Comparison of ENCODE assay signal across 16 cellular contexts in genomic region chr1:23481904-23482303, GRCh38. TPM values are rescaled to one million over a fixed set of nuclear protein-coding genes. Genes with fewer than 3 reads are reported as not detected.
DNase-seq lines count a peak whose midpoint lies in the region; ATAC-seq, FAIRE-seq and TF ChIP-seq lines count a peak whose summit lies in the region.
"Had no signal": no experiment of that assay in that cellular context is flagged by ENCODE, and none has a peak within 500 bp of the region (broad histone marks: within the 10 kb centered on the region; RNA-seq: fewer than 3 reads in every experiment).

No MANE protein-coding gene starts in this region.

- peaks cover 12% of the 10 kb centered on the region; the same call in 2 of the 3 replicates for H3K79me2 ChIP-seq in K562 (ENCODE audit: control insufficient read depth, insufficient read depth, low read length)

- no peaks in the 10 kb centered on the region for H3K9me1 ChIP-seq in K562 (ENCODE audit: control insufficient read depth, insufficient read depth, low read length)

- BruUV-seq in K562 (replicated peaks; lab: Mats Ljungman, UMichigan), result no TSS peak

- H3K27ac ChIP-seq in K562 (ENCODE audit: extremely low read depth, low read depth, low read length), result no peak overlapping the region
- H3K27ac ChIP-seq: cardiac muscle cell, HL-60, neutrophil had no signal

- H4K20me1 ChIP-seq in K562 (replicated peaks; ENCODE audit: control insufficient read depth, insufficient read depth, low read length), result no peaks in the 10 kb centered on the region

- intact Hi-C loops in natural killer cell (cut with micrococcal nuclease) (no loop called here), K562 (cut with micrococcal nuclease) (no loop called here)

- 88% methylated on average over 6 of the region's 6 CpGs for WGBS in K562 (ENCODE audit: insufficient coverage, low coverage, missing lambda C conversion rate)

- no peak for TF ChIP-seq POLR2A in K562 (conservative IDR thresholded peaks at IDR 0.05)

- no peaks in the 10 kb centered on the region for H3K9me3 ChIP-seq in K562 (replicated peaks; ENCODE audit: control insufficient read depth, insufficient read depth, low read depth, low read length)
- H3K9me3 ChIP-seq: neutrophil had no signal

- H3K4me3 ChIP-seq in K562, result no peak overlapping the region
- H3K4me3 ChIP-seq: cardiac muscle cell had no signal

- H3K36me3 Mint-ChIP-seq in natural killer cell (no peaks in the 10 kb centered on the region), nephron (ENCODE audit: low read depth) (no peaks in the 10 kb centered on the region)
- H3K36me3 Mint-ChIP-seq in natural killer cell treated with Interleukin-12 subunit alpha and Interleukin-12 subunit beta and Interleukin-15 and Interleukin-18, amount 100 ng/mL, for 72 hours, result no peaks in the 10 kb centered on the region

- H3K27ac Mint-ChIP-seq in natural killer cell (no peak overlapping the region), nephron (peak overlapping the region; percentile 23 to 72 (median 71))
- H3K27ac Mint-ChIP-seq in natural killer cell treated with Interleukin-12 subunit alpha and Interleukin-12 subunit beta and Interleukin-15 and Interleukin-18, amount 100 ng/mL, for 72 hours, result no peak overlapping the region

- DNase-seq in natural killer cell (no peak), K562 (ENCODE audit: extremely low read depth in 1 of 4, low spot score in 3 of 4) (no peak), NCI-H2171 treated with DMSO at 0.1 percent for 48 hours (lab: John Stamatoyannopoulos, UW) (no peak), KG1 (lab: John Stamatoyannopoulos, UW) (no peak)
- no peak for DNase-seq in natural killer cell treated with Interleukin-12 subunit alpha and Interleukin-12 subunit beta and Interleukin-15 and Interleukin-18, amount 100 ng/mL, for 72 hours (ENCODE audit: low spot score)
- DNase-seq in stimulated activated CD4-positive, alpha-beta T cell treated with anti-CD3 and anti-CD28 coated beads, Interleukin-12 subunit alpha, Interleukin-12 subunit beta, amount 100 ng/mL, for 4 hours, result no peak
- DNase-seq: activated CD4-positive, alpha-beta T cell treated with anti-CD3 and anti-CD28 coated beads for 48 hours; activated gamma-delta T cell; GOT3; NCI-H2171; NCI-H69; retina had no signal

- no peak for FAIRE-seq in K562 (lab: Jason Lieb, UNC)

- ATAC-seq in natural killer cell (no peak), K562 (no peak)
- ATAC-seq in natural killer cell treated with Interleukin-12 subunit alpha and Interleukin-12 subunit beta and Interleukin-15 and Interleukin-18, amount 100 ng/mL, for 72 hours, result no peak

- H3K9ac ChIP-seq in K562 (ENCODE audit: insufficient read depth in 1 of 2, low read depth in 2 of 2, low read length in 2 of 2), result no peak overlapping the region

- H3K4me3 Mint-ChIP-seq in natural killer cell, result peak overlapping the region; percentile 28
- no peak overlapping the region for H3K4me3 Mint-ChIP-seq in natural killer cell treated with Interleukin-12 subunit alpha and Interleukin-12 subunit beta and Interleukin-15 and Interleukin-18, amount 100 ng/mL, for 72 hours
- peak overlapping the region; percentile 95 to 100 (median 97) for H3K4me3 Mint-ChIP-seq in nephron

- peaks cover 42 to 46% of the 10 kb centered on the region in 2 experiments for H3K4me1 ChIP-seq in K562 (replicated peaks in 1 of 2; ENCODE audit: control insufficient read depth in 2 of 2, insufficient read depth in 2 of 2, low read length in 2 of 2)

- TF ChIP-seq RAD21 in K562 (CRISPR knock-in tag; conservative IDR thresholded peaks at IDR 0.05 in 1 of 2, IDR thresholded peaks at IDR 0.05 in 1 of 2), result no peak

- H2AFZ ChIP-seq in K562 (ENCODE audit: low read depth, low read length), result no peak overlapping the region

- POLR2A ChIA-PET in K562 (lab: Yijun Ruan, JAX), result interaction anchor here (1.0 to 1.2 kb wide), 2 partner anchors 15 to 21 kb away, joined by 3 to 6 read pairs; no protein-coding TSS in a partner anchor

- H3K27me3 ChIP-seq in K562 (ENCODE audit: control insufficient read depth in 2 of 2, insufficient read depth in 2 of 2, low read length in 2 of 2), result no peaks in the 10 kb centered on the region
- H3K27me3 ChIP-seq: cardiac muscle cell had no signal

- no peak for TF ChIP-seq EP300 in K562 (IDR thresholded peaks at IDR 0.05; ENCODE audit: low read length)

- no peak overlapping the region for H3K4me2 ChIP-seq in K562 (ENCODE audit: insufficient read depth, low read length)

- TF ChIP-seq CTCF in natural killer cell (IDR thresholded peaks at IDR 0.05) (no peak), K562 (IDR thresholded peaks at IDR 0.05 in 2 of 3, conservative IDR thresholded peaks at IDR 0.05 in 1 of 3; ENCODE audit: insufficient read depth in 2 of 3, low read depth in 1 of 3, low read length in 3 of 3) (no peak), nephron (IDR thresholded peaks at IDR 0.05; ENCODE audit: unreplicated experiment in 3 of 3) (no peak)

- peaks cover 13 to 18% of the 10 kb centered on the region in 2 donors for H3K4me1 Mint-ChIP-seq in natural killer cell
- peaks cover 10 to 12% of the 10 kb centered on the region in 2 donors for H3K4me1 Mint-ChIP-seq in natural killer cell treated with Interleukin-12 subunit alpha and Interleukin-12 subunit beta and Interleukin-15 and Interleukin-18, amount 100 ng/mL, for 72 hours (ENCODE audit: low read depth in 2 of 2)
- H3K4me1 Mint-ChIP-seq in nephron, result peaks cover 43% of the 10 kb centered on the region

- peaks cover 16 to 28% of the 10 kb centered on the region in 2 donors for H3K27me3 Mint-ChIP-seq in natural killer cell (ENCODE audit: low read depth in 2 of 2)
- H3K27me3 Mint-ChIP-seq in natural killer cell treated with Interleukin-12 subunit alpha and Interleukin-12 subunit beta and Interleukin-15 and Interleukin-18, amount 100 ng/mL, for 72 hours, result peaks cover 24 to 29% of the 10 kb centered on the region in 2 donors
- H3K27me3 Mint-ChIP-seq in nephron (ENCODE audit: low read depth), result peaks cover 5% of the 10 kb centered on the region

- no peaks in the 10 kb centered on the region for H3K9me3 Mint-ChIP-seq in natural killer cell
- no peaks in the 10 kb centered on the region for H3K9me3 Mint-ChIP-seq in natural killer cell treated with Interleukin-12 subunit alpha and Interleukin-12 subunit beta and Interleukin-15 and Interleukin-18, amount 100 ng/mL, for 72 hours
- no peaks in the 10 kb centered on the region for H3K9me3 Mint-ChIP-seq in nephron

- CTCF ChIA-PET in K562 (lab: Yijun Ruan, JAX; ENCODE audit: low intra/inter-chr PET ratio), result no interaction called here

- in situ Hi-C loops in K562 (cut with MboI), result no loop called here

- H3K36me3 ChIP-seq in K562 (ENCODE audit: control insufficient read depth, insufficient read depth, low read length), result peaks cover 5% of the 10 kb centered on the region; the same call in 1 of the 3 replicates
- H3K36me3 ChIP-seq: cardiac muscle cell, neutrophil had no signal

RNA-seq across cellular contexts. Expression of gene ASAP3, which starts 2.1 kb away (rescaled TPM):
- total RNA-seq in natural killer cell, result under 1 TPM; 0.25 to 0.70 (median 0.59) TPM
- not detected for total RNA-seq in natural killer cell treated with Interleukin-12 subunit alpha and Interleukin-12 subunit beta and Interleukin-15 and Interleukin-18, amount 100 ng/mL, for 72 hours
- total RNA-seq in K562 (2011; cell fraction: chromatin; rRNA removed; ENCODE audit: low replicate concordance), result 34.4 and 65.3 TPM in 2 replicates
- total RNA-seq in K562 (2011; cell fraction: nucleolus; rRNA removed), result 32.2 and 34.5 TPM in 2 replicates
- total RNA-seq in K562 (2011; cell fraction: nucleoplasm; rRNA removed), result 33.9 and 40.0 TPM in 2 replicates
- total RNA-seq in K562 (2014; rRNA removed), result 19.0 and 23.0 TPM in 2 replicates
- 14.3 and 14.8 TPM in 2 replicates for total RNA-seq in K562 (2014; rRNA removed; fragmentation: Illumina TruSeq; extraction: Trizol)
- total RNA-seq in K562 (2015; rRNA removed; fragmentation: Illumina TruSeq; extraction: Trizol), result 15.7 and 17.4 TPM in 2 replicates
- 27.6 and 31.2 TPM in 2 replicates for total RNA-seq in K562 (2021)
- 16.1 and 25.4 TPM in 2 replicates for polyA plus RNA-seq in K562 (2011; rRNA removed)
- polyA plus RNA-seq in K562 (2011; cell fraction: cytosol; rRNA removed), result 17.1 and 17.2 TPM in 2 replicates
- polyA plus RNA-seq in K562 (2011; cell fraction: nucleus; rRNA removed), result 63.8 and 76.4 TPM in 2 replicates
- 17.6 and 38.9 TPM in 2 replicates for polyA plus RNA-seq in K562 (2012)
- polyA plus RNA-seq in K562 (2014; fragmentation: Illumina TruSeq; extraction: Trizol), result 21.3 and 22.3 TPM in 2 replicates
- 1 to 10 TPM; 1.7 to 2.8 TPM for polyA plus RNA-seq in K562 (2014; fragmentation: Nextera tagmentation; extraction: Ambion mirVana)
- polyA plus RNA-seq in K562 (2014; rRNA removed), result 17.9 and 20.3 TPM in 2 replicates
- polyA minus RNA-seq in K562 (2011; rRNA and poly(A)+ RNA removed), result 16.7 and 24.0 TPM in 2 replicates
- polyA minus RNA-seq in K562 (2011; cell fraction: cytosol; rRNA and poly(A)+ RNA removed), result 15.0 TPM in 2 replicates
- polyA minus RNA-seq in K562 (2011; cell fraction: nucleus; rRNA and poly(A)+ RNA removed), result 10.9 and 21.7 TPM in 2 replicates

RNA-seq across cellular contexts. Expression of gene E2F2, which starts 49.1 kb away (rescaled TPM):
- total RNA-seq in natural killer cell, result 1 to 10 TPM; 2.1 to 3.9 (median 3.2) TPM
- total RNA-seq in natural killer cell treated with Interleukin-12 subunit alpha and Interleukin-12 subunit beta and Interleukin-15 and Interleukin-18, amount 100 ng/mL, for 72 hours, result 10 to 100 TPM; 10.7 to 15.5 TPM
- total RNA-seq in K562 (2011; cell fraction: chromatin; rRNA removed; ENCODE audit: low replicate concordance), result 29.6 and 39.0 TPM in 2 replicates
- total RNA-seq in K562 (2011; cell fraction: nucleolus; rRNA removed), result 13.2 and 15.8 TPM in 2 replicates
- 21.7 and 23.2 TPM in 2 replicates for total RNA-seq in K562 (2011; cell fraction: nucleoplasm; rRNA removed)
- total RNA-seq in K562 (2014; rRNA removed), result 14.9 and 19.9 TPM in 2 replicates
- total RNA-seq in K562 (2014; rRNA removed; fragmentation: Illumina TruSeq; extraction: Trizol), result 11.0 and 11.4 TPM in 2 replicates
- total RNA-seq in K562 (2015; rRNA removed; fragmentation: Illumina TruSeq; extraction: Trizol), result 11.7 and 12.0 TPM in 2 replicates
- total RNA-seq in K562 (2021), result 22.5 and 25.3 TPM in 2 replicates
- polyA plus RNA-seq in K562 (2011; rRNA removed), result 3.1 and 4.2 TPM in 2 replicates
- 3.0 and 3.9 TPM in 2 replicates for polyA plus RNA-seq in K562 (2011; cell fraction: cytosol; rRNA removed)
- polyA plus RNA-seq in K562 (2011; cell fraction: nucleus; rRNA removed), result 8.1 and 9.2 TPM in 2 replicates
- polyA plus RNA-seq in K562 (2012), result 9.2 and 10.2 TPM in 2 replicates
- polyA plus RNA-seq in K562 (2014; fragmentation: Illumina TruSeq; extraction: Trizol), result 14.3 and 16.1 TPM in 2 replicates
- polyA plus RNA-seq in K562 (2014; fragmentation: Nextera tagmentation; extraction: Ambion mirVana), result 1 to 10 TPM; 3.8 to 4.0 TPM
- polyA plus RNA-seq in K562 (2014; rRNA removed), result 10.1 and 10.3 TPM in 2 replicates
- polyA minus RNA-seq in K562 (2011; rRNA and poly(A)+ RNA removed), result 3.5 and 4.7 TPM in 2 replicates
- polyA minus RNA-seq in K562 (2011; cell fraction: cytosol; rRNA and poly(A)+ RNA removed), result 5.8 and 6.5 TPM in 2 replicates
- polyA minus RNA-seq in K562 (2011; cell fraction: nucleus; rRNA and poly(A)+ RNA removed), result 5.1 and 8.9 TPM in 2 replicates

RNA-seq across cellular contexts. Expression of gene TCEA3, which starts 57.4 kb away (rescaled TPM):
- total RNA-seq in natural killer cell (1 to 10 TPM in 1 of 3 donors, under 1 TPM in 2; 0.75 to 1.5 (median 0.94) TPM), K562 (2014; rRNA removed) (0.33 and 0.54 TPM in 2 replicates), K562 (2014; rRNA removed; fragmentation: Illumina TruSeq; extraction: Trizol) (0.45 and 0.51 TPM in 2 replicates), K562 (2015; rRNA removed; fragmentation: Illumina TruSeq; extraction: Trizol) (0.34 and 0.36 TPM in 2 replicates), K562 (2021) (0.49 and 0.55 TPM in 2 replicates)
- under 1 TPM in 1 of 2 donors, not detected in 1; 0.31 TPM for total RNA-seq in natural killer cell treated with Interleukin-12 subunit alpha and Interleukin-12 subunit beta and Interleukin-15 and Interleukin-18, amount 100 ng/mL, for 72 hours
- 0.86 and 1.4 TPM in 2 replicates for total RNA-seq in K562 (2011; cell fraction: chromatin; rRNA removed; ENCODE audit: low replicate concordance)
- 0.67 and 1.4 TPM in 2 replicates for total RNA-seq in K562 (2011; cell fraction: nucleolus; rRNA removed)
- 0.66 and 0.84 TPM in 2 replicates for total RNA-seq in K562 (2011; cell fraction: nucleoplasm; rRNA removed)
- polyA plus RNA-seq in K562 (2011; rRNA removed) (0.34 and 0.54 TPM in 2 replicates), K562 (2014; fragmentation: Illumina TruSeq; extraction: Trizol) (0.16 and 0.66 TPM in 2 replicates), K562 (2014; fragmentation: Nextera tagmentation; extraction: Ambion mirVana) (under 1 TPM; 0.03 to 0.10 TPM), K562 (2014; rRNA removed) (0.13 and 0.80 TPM in 2 replicates)
- polyA plus RNA-seq in K562 (2011; cell fraction: cytosol; rRNA removed), result 0.19 and 0.45 TPM in 2 replicates
- 0.81 and 0.90 TPM in 2 replicates for polyA plus RNA-seq in K562 (2011; cell fraction: nucleus; rRNA removed)
- polyA plus RNA-seq in K562 (2012), result 0.49 and 0.76 TPM in 2 replicates
- polyA minus RNA-seq in K562 (2011; rRNA and poly(A)+ RNA removed), result 0.25 and 0.27 TPM in 2 replicates
- polyA minus RNA-seq in K562 (2011; cell fraction: cytosol; rRNA and poly(A)+ RNA removed), result not detected in 2 replicates
- polyA minus RNA-seq in K562 (2011; cell fraction: nucleus; rRNA and poly(A)+ RNA removed), result 0.27 and 0.56 TPM in 2 replicates

Comparison
In these comparisons a context has a peak if more than half of its experiments do, and no peak if none do; other contexts are left out.
1. H3K27ac Mint-ChIP-seq: peak in nephron (3 of 3); none in natural killer cell (0 of 2) and natural killer cell treated with Interleukin-12 subunit alpha and Interleukin-12 subunit beta and Interleukin-15 and Interleukin-18, amount 100 ng/mL, for 72 hours (0 of 2).
2. RNA of gene ASAP3, which starts 2.1 kb away (total RNA-seq): 14.3 to 65.3 TPM in K562; 0.25 to 0.70 TPM in natural killer cell and not detected in natural killer cell treated with Interleukin-12 subunit alpha and Interleukin-12 subunit beta and Interleukin-15 and Interleukin-18, amount 100 ng/mL, for 72 hours; every median in the first group is over 4 times any median in the second.